In the genomic region with DNA sequence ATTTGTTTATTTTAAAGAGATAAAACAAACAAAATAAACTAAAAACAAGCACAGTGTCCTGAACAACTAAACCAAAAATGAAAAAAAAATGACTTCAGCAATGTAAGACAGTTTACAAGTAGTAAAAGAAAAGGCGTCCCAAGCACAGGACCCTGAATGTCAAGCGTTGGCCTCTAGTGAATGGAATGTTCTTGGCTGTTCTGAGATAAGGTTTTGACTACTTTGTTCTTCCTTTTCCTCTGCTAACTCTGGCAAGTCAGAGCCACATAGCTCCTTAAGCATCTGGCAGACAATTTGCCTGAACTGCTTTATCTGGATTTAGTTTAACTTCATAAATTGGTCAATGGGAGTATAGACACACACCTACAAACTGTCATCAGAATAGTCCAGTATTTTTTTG, we compare ENCODE assay signal across 17 cellular contexts.
"Had no signal": no experiment of that assay in that cellular context is flagged by ENCODE, and none has a peak within 500 bp of the region (broad histone marks: within the 10 kb centered on the region; RNA-seq: fewer than 3 reads in every experiment).

No MANE protein-coding gene starts in this region.

- H3K9me3 ChIP-seq: ovary, transverse colon had no signal

- H3K27me3 ChIP-seq: dorsolateral prefrontal cortex, neural progenitor cell, ovary, transverse colon had no signal

- H3K27ac ChIP-seq: dorsolateral prefrontal cortex, neural progenitor cell, ovary, transverse colon had no signal

- DNase-seq: central memory CD4-positive, alpha-beta T cell; cortex of kidney; dorsolateral prefrontal cortex; effector CD8-positive, alpha-beta T cell; foreskin melanocyte; head of caudate nucleus; hippocampal formation; kidney glomerular epithelial cell; midbrain; nucleus accumbens; ovary; right cardiac atrium; small intestine; stimulated activated CD4-positive, alpha-beta T cell treated with anti-CD3 and anti-CD28 coated beads, Interleukin-2, amount 100 ng/mL, for 48 hours; stimulated activated naive CD8-positive, alpha-beta T cell treated with anti-CD3 and anti-CD28 coated beads, Interleukin-15, Interleukin-2, amounts not matched to agents 100 U/mL and 50 U/mL, for 24 hours; transverse colon had no signal

- H3K4me3 ChIP-seq: dorsolateral prefrontal cortex, neural progenitor cell, ovary, transverse colon had no signal

- H3K36me3 ChIP-seq: neural progenitor cell, ovary, transverse colon had no signal

- H3K4me1 ChIP-seq: neural progenitor cell, transverse colon had no signal
